ENCODE assay signal across 27 cellular contexts in genomic region chr11:9886595-9886994, GRCh38.
"Had no signal": no experiment of that assay in that cellular context is flagged by ENCODE, and none has a peak within 500 bp of the region (broad histone marks: within the 10 kb centered on the region; RNA-seq: fewer than 3 reads in every experiment).

No MANE protein-coding gene starts in this region.

- ATAC-seq: effector memory CD8-positive, alpha-beta T cell; esophagus mucosa; gastrocnemius medialis; heart left ventricle; left lung; left ventricle myocardium superior; lower lobe of right lung; mucosa of descending colon; naive thymus-derived CD8-positive, alpha-beta T cell had no signal

- DNase-seq: cortex of kidney; effector CD8-positive, alpha-beta T cell; effector memory CD8-positive, alpha-beta T cell; endodermal cell; erythroblast; esophagus squamous epithelium; foreskin fibroblast; foreskin melanocyte; gastrocnemius medialis; heart left ventricle; hypothalamus; immature natural killer cell; islet precursor cell; kidney; kidney glomerular epithelial cell; left lung; left ventricle myocardium superior; lower lobe of right lung; mesenchymal stem cell; mucosa of descending colon; naive B cell; naive thymus-derived CD8-positive, alpha-beta T cell had no signal

- H3K4me3 ChIP-seq: esophagus squamous epithelium, gastrocnemius medialis, heart left ventricle, hepatocyte, left lung, lower lobe of right lung, mucosa of descending colon had no signal

- H3K27me3 Mint-ChIP-seq: dendritic cell treated with granulocyte-macrophage colony-stimulating factor and Interleukin-4, amounts not matched to agents 40 ng/mL and 50 ng/mL, for 4 days; effector memory CD8-positive, alpha-beta T cell; naive B cell; naive thymus-derived CD8-positive, alpha-beta T cell had no signal

- H3K4me3 Mint-ChIP-seq: dendritic cell treated with granulocyte-macrophage colony-stimulating factor and Interleukin-4, amounts not matched to agents 40 ng/mL and 50 ng/mL, for 4 days; effector memory CD8-positive, alpha-beta T cell; endodermal cell; immature natural killer cell; mesothelial cell of epicardium; naive B cell; naive thymus-derived CD8-positive, alpha-beta T cell had no signal

- H3K9me3 ChIP-seq: esophagus squamous epithelium, gastrocnemius medialis, heart left ventricle, left lung, lower lobe of right lung, mucosa of descending colon had no signal

- H3K9me3 Mint-ChIP-seq: dendritic cell treated with granulocyte-macrophage colony-stimulating factor and Interleukin-4, amounts not matched to agents 40 ng/mL and 50 ng/mL, for 4 days; effector memory CD8-positive, alpha-beta T cell; endodermal cell; immature natural killer cell; mesothelial cell of epicardium; naive B cell; naive thymus-derived CD8-positive, alpha-beta T cell had no signal

- H3K36me3 ChIP-seq: esophagus squamous epithelium, gastrocnemius medialis, heart left ventricle, left lung, lower lobe of right lung had no signal

- H3K4me1 ChIP-seq: esophagus squamous epithelium, gastrocnemius medialis, left lung, lower lobe of right lung had no signal

- H2AFZ ChIP-seq: hepatocyte had no signal

- H3K4me2 ChIP-seq: hepatocyte had no signal

- H3K27ac Mint-ChIP-seq: dendritic cell treated with granulocyte-macrophage colony-stimulating factor and Interleukin-4, amounts not matched to agents 40 ng/mL and 50 ng/mL, for 4 days; effector memory CD8-positive, alpha-beta T cell; endodermal cell; naive thymus-derived CD8-positive, alpha-beta T cell had no signal

- H3K4me1 Mint-ChIP-seq: immature natural killer cell; naive thymus-derived CD8-positive, alpha-beta T cell had no signal

- H3K27me3 ChIP-seq: esophagus squamous epithelium, gastrocnemius medialis, heart left ventricle, hepatocyte, left lung had no signal

- H3K27ac ChIP-seq: epithelial cell of prostate, esophagus squamous epithelium, gastrocnemius medialis, heart left ventricle, hepatocyte, left lung, lower lobe of right lung had no signal
